21 cellular contexts compared by ENCODE assay signal in genomic region chr1:94942171-94943128, GRCh38. TPM values are rescaled to one million over a fixed set of nuclear protein-coding genes. Genes with fewer than 3 reads are reported as not detected.
A peak's percentile ranks its signal among the peaks of the same experiment; 100 is the strongest.
DNase-seq lines count a peak whose midpoint lies in the region; ATAC-seq and TF ChIP-seq lines count a peak whose summit lies in the region.
"Had no signal": no experiment of that assay in that cellular context is flagged by ENCODE, and none has a peak within 500 bp of the region (broad histone marks: within the 10 kb centered on the region; RNA-seq: fewer than 3 reads in every experiment).

No MANE protein-coding gene starts in this region.

- H3K4me1 ChIP-seq in transverse colon, result peaks cover 12 to 22% (median 19%) of the 10 kb centered on the region in 4 donors

- no peak for TF ChIP-seq POLR2A in transverse colon (IDR thresholded peaks at IDR 0.05)

- H3K36me3 ChIP-seq in transverse colon, result no peaks in the 10 kb centered on the region
- H3K36me3 ChIP-seq: gastroesophageal sphincter, sigmoid colon had no signal

- intact Hi-C loops in left colon (cut with DNase I, micrococcal nuclease) (loop anchor here in 1 of 2 donors (10.0 kb wide), 1 partner anchor 52 kb away; no protein-coding TSS in a partner anchor), transverse colon (cut with DNase I; ENCODE audit: low total_unique reads) (no loop called here)

- in situ Hi-C loops in transverse colon (cut with MboI; ENCODE audit: low pct_ligation_motif_present in 1 of 4, low pct_unique_long_range_greater_than_20kb in 1 of 4, low sequenced_read_pairs in 3 of 4), result loop anchor here in 1 of 4 donors (25.0 kb wide), 1 partner anchor 95 kb away; no protein-coding TSS in a partner anchor

- ATAC-seq in GM18909 (IDR thresholded peaks at IDR 0.05; ENCODE audit: poor library complexity, unreplicated experiment) (peak; percentile 75), left colon (peak; percentile 83), HG02885 (IDR thresholded peaks at IDR 0.05; ENCODE audit: poor library complexity, unreplicated experiment) (no peak)
- ATAC-seq: esophagus mucosa, gastroesophageal sphincter, left cardiac atrium had no signal

- DNase-seq in left colon, result no peak
- DNase-seq in transverse colon, result no peak
- DNase-seq in NCI-H69 (lab: John Stamatoyannopoulos, UW), result no peak
- no peak for DNase-seq in NCI-H2171 treated with DMSO at 0.1 percent for 48 hours (lab: John Stamatoyannopoulos, UW)
- DNase-seq: activated CD4-positive, alpha-beta memory T cell treated with anti-CD3 and anti-CD28 coated beads for 36 hours; activated effector memory CD4-positive, alpha-beta T cell treated with Interleukin-2 at 50 U/mL for 16 hours; activated naive CD8-positive, alpha-beta T cell treated with anti-CD3 and anti-CD28 coated beads, Interleukin-2, amount 10 ng/mL, durations not matched to agents 7 days and 5 days; CD4-positive, CD25-positive, alpha-beta regulatory T cell; effector CD4-positive, alpha-beta T cell; KBM-7; left cardiac atrium; NCI-H1436; NCI-H526; SHP77; sigmoid colon; SW 1271 had no signal

- H3K4me3 ChIP-seq in transverse colon, result no peak overlapping the region
- H3K4me3 ChIP-seq: gastroesophageal sphincter, sigmoid colon had no signal

- 34 to 45% methylated on average over 5 to 8 of the region's 8 CpGs for WGBS in transverse colon (ENCODE audit: low coverage in 1 of 2), 2 donors

- TF ChIP-seq EP300 in transverse colon (IDR thresholded peaks at IDR 0.05; ENCODE audit: low read depth), result no peak

- TF ChIP-seq CTCF in VCaP (conservative IDR thresholded peaks at IDR 0.05) (no peak), transverse colon (IDR thresholded peaks at IDR 0.05) (no peak)

- H3K27ac ChIP-seq in VCaP (peak overlapping the region; percentile 38), transverse colon (peak overlapping the region in 3 of 4 donors; percentile 28 to 58 (median 38))
- H3K27ac ChIP-seq: gastroesophageal sphincter had no signal

- no peaks in the 10 kb centered on the region for H3K27me3 ChIP-seq in transverse colon
- H3K27me3 ChIP-seq: gastroesophageal sphincter, sigmoid colon had no signal

- H3K9me3 ChIP-seq in transverse colon, result no peaks in the 10 kb centered on the region
- H3K9me3 ChIP-seq: gastroesophageal sphincter, sigmoid colon had no signal

RNA-seq across cellular contexts. Expression of gene CNN3, which starts 15.5 kb away (rescaled TPM):
- total RNA-seq in left colon, result 100 to 1,000 TPM in 1 of 2 donors, 10 to 100 TPM in 1; 79.1 to 114 TPM
- total RNA-seq in transverse colon, result 10 to 100 TPM; 22.4 to 96.2 (median 59.7) TPM
